ENCODE assay signal across 8 cellular contexts in the genomic region with DNA sequence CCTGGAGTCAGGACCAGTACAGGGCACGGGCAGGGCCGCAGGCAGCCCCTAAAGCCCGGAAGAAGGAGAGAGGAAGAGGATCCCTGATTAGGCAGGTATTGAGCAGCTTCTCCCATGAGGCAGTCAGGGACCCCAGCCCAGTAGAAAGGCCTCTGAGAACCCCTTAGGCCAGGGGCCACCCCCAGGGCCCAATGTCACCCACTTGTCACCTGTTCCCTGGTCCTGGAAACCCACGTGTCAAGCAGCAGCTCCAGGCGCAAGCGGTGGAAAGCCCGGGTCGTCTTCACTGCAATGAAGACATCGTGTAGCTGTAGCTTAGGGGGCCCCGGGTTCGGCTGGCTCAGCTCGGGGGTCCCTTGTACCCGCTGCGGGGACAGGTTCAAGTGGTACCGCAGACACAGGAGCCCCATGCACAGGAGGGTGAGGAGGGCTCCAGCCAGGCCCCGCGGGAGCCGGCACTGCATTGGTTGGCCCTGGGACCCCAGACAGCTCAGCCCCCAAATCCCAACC. TPM values are rescaled to one million over a fixed set of nuclear protein-coding genes. Genes with fewer than 3 reads are reported as not detected.
DNase-seq lines count a peak whose midpoint lies in the region; ATAC-seq and TF ChIP-seq lines count a peak whose summit lies in the region.

No MANE protein-coding gene starts in this region.

- peaks cover 63% of the 10 kb centered on the region for H3K79me2 ChIP-seq in DOHH2 (ENCODE audit: control insufficient read depth, low read length)

- H3K27ac ChIP-seq in DOHH2 (ENCODE audit: low read depth, low read length) (peak overlapping the region; percentile 94), lower lobe of right lung (peak overlapping the region; percentile 90)

- H3K36me3 ChIP-seq in DOHH2 (ENCODE audit: control insufficient read depth, low read length) (peaks cover 54% of the 10 kb centered on the region), lower lobe of right lung (no peaks in the 10 kb centered on the region)

- no peak for TF ChIP-seq CTCF in DOHH2 (IDR thresholded peaks at IDR 0.05; ENCODE audit: low read depth, low read length, poor library complexity, severe bottlenecking)
- TF ChIP-seq CTCF in lower lobe of right lung (IDR thresholded peaks at IDR 0.05): no peak

- H3K9me3 ChIP-seq in DOHH2 (ENCODE audit: control insufficient read depth, insufficient read depth, low read length) (no peaks in the 10 kb centered on the region), lower lobe of right lung (no peaks in the 10 kb centered on the region)

- DNase-seq in activated CD8-positive, alpha-beta memory T cell treated with anti-CD3 and anti-CD28 coated beads, Interleukin-2, amount 50 U/mL, for 4 hours: peak; percentile 38
- no peak for DNase-seq in lower lobe of right lung
- no peak for DNase-seq in NCI-H510A treated with DMSO at 0.1 percent for 48 hours (lab: John Stamatoyannopoulos, UW)
- no peak for DNase-seq in globus pallidus (ENCODE audit: low spot score)
- DNase-seq in SK-N-DZ (ENCODE audit: low spot score): no peak
- no peak for DNase-seq in NCI-H446 (lab: John Stamatoyannopoulos, UW)

- peaks cover 8% of the 10 kb centered on the region; the same call in 1 of the 2 replicates for H4K20me1 ChIP-seq in DOHH2 (ENCODE audit: control insufficient read depth, insufficient read depth, low read depth, low read length)

- peaks cover 3% of the 10 kb centered on the region; the same call in 1 of the 2 replicates for H3F3A ChIP-seq in DOHH2 (ENCODE audit: control insufficient read depth, insufficient read depth)

- peaks cover 46% of the 10 kb centered on the region for H3K4me1 ChIP-seq in DOHH2 (ENCODE audit: control insufficient read depth, low read length)
- H3K4me1 ChIP-seq in lower lobe of right lung: peaks cover 41% of the 10 kb centered on the region

- intact Hi-C loops in lower lobe of right lung (cut with DNase I): no loop called here

- no peaks in the 10 kb centered on the region for H3K9me2 ChIP-seq in DOHH2 (replicated peaks; ENCODE audit: control insufficient read depth, low read length)

- H3K4me3 ChIP-seq in DOHH2 (ENCODE audit: low read length) (peak overlapping the region; percentile 96), lower lobe of right lung (peak overlapping the region; percentile 72)

- peak overlapping the region; percentile 100 for H3K4me2 ChIP-seq in DOHH2 (ENCODE audit: low read length)

- H3K27me3 ChIP-seq in DOHH2 (ENCODE audit: control insufficient read depth, low read length) (no peaks in the 10 kb centered on the region), lower lobe of right lung (ENCODE audit: low read depth) (no peaks in the 10 kb centered on the region)

- ATAC-seq in HG02970 (IDR thresholded peaks at IDR 0.05; ENCODE audit: low FRiP score, unreplicated experiment): peak; percentile 8
- ATAC-seq in lower lobe of right lung: no peak

RNA-seq across cellular contexts. Expression of a gene that starts 0.4 kb away (rescaled TPM):
- 71.0 TPM for total RNA-seq in lower lobe of right lung
- polyA plus RNA-seq in SK-N-DZ (2014; cell fraction: cytosol; rRNA removed): 16.3 and 24.6 TPM in 2 replicates
- 10.8 and 20.0 TPM in 2 replicates for polyA plus RNA-seq in SK-N-DZ (2014; cell fraction: nucleus; rRNA removed)

RNA-seq across cellular contexts. Expression of a gene that starts 33.4 kb away (rescaled TPM):
- 14.9 TPM for total RNA-seq in lower lobe of right lung
- polyA plus RNA-seq in SK-N-DZ (2014; cell fraction: cytosol; rRNA removed): 1.8 and 2.6 TPM in 2 replicates
- 3.1 and 8.4 TPM in 2 replicates for polyA plus RNA-seq in SK-N-DZ (2014; cell fraction: nucleus; rRNA removed)

RNA-seq across cellular contexts. Expression of a gene that starts 58.5 kb away (rescaled TPM):
- 0.89 TPM for total RNA-seq in lower lobe of right lung
- polyA plus RNA-seq in SK-N-DZ (2014; cell fraction: cytosol; rRNA removed): not detected in 2 replicates
- 0.05 TPM in 1 of 2 replicates, not detected in the other for polyA plus RNA-seq in SK-N-DZ (2014; cell fraction: nucleus; rRNA removed)
